In genomic region chr1:212255705-212256307, GRCh38 we compare ENCODE assay signal across 11 cellular contexts. TPM values are rescaled to one million over a fixed set of nuclear protein-coding genes. Genes with fewer than 3 reads are reported as not detected.
DNase-seq lines count a peak whose midpoint lies in the region; ATAC-seq lines count a peak whose summit lies in the region.
"Had no signal": no experiment of that assay in that cellular context is flagged by ENCODE, and none has a peak within 500 bp of the region (broad histone marks: within the 10 kb centered on the region; RNA-seq: fewer than 3 reads in every experiment).

No MANE protein-coding gene starts in this region.

- no peak for DNase-seq in stimulated activated naive CD8-positive, alpha-beta T cell treated with anti-CD3 and anti-CD28 coated beads, Interleukin-15, Interleukin-2, amounts not matched to agents 100 U/mL and 50 U/mL, for 24 hours
- no peak for DNase-seq in T-cell
- DNase-seq in left lobe of liver (ENCODE audit: low spot score) = peak; percentile 75
- no peak for DNase-seq in NCI-H1694 treated with DMSO at 0.1 percent for 48 hours (lab: John Stamatoyannopoulos, UW)
- no peak for DNase-seq in EL
- DNase-seq in A172 (ENCODE audit: low spot score) = no peak
- DNase-seq in HAP-1 (ENCODE audit: low spot score in 2 of 2) = no peak
- DNase-seq: COR-L47, NCI-H510A treated with DMSO at 0.1 percent for 48 hours had no signal

- CTCF ChIA-PET in T-cell (lab: Charles Lee) = interaction anchor here (0.5 to 1.6 kb wide), 3 partner anchors 29 to 209 kb away, joined by 3 to 5 read pairs (median 3); no protein-coding TSS in a partner anchor

- in situ Hi-C loops in HAP-1 (cut with MboI; ENCODE audit: low sequenced_read_pairs) = no loop called here

- H3K4me3 Mint-ChIP-seq in stimulated activated naive CD8-positive, alpha-beta T cell treated with anti-CD3 and anti-CD28 coated beads, Interleukin-15, Interleukin-2, amounts not matched to agents 100 ng/mL and 50 ng/mL, for 24 hours = peak overlapping the region; percentile 17
- peak overlapping the region; percentile 19 to 81 (median 44) for H3K4me3 Mint-ChIP-seq in T-cell

- no peak overlapping the region for H3K4me3 ChIP-seq in HAP-1
- H3K4me3 ChIP-seq: smooth muscle cell had no signal

- no peaks in the 10 kb centered on the region for H3K4me1 ChIP-seq in HAP-1

- H3K27me3 Mint-ChIP-seq in stimulated activated naive CD8-positive, alpha-beta T cell treated with anti-CD3 and anti-CD28 coated beads, Interleukin-15, Interleukin-2, amounts not matched to agents 100 ng/mL and 50 ng/mL, for 24 hours = no peaks in the 10 kb centered on the region
- peaks cover 0 to 3% of the 10 kb centered on the region in 2 donors for H3K27me3 Mint-ChIP-seq in T-cell

- H3K36me3 ChIP-seq in HAP-1 (replicated peaks) = no peaks in the 10 kb centered on the region

- H3K27me3 ChIP-seq in HAP-1 (ENCODE audit: low read depth) = no peaks in the 10 kb centered on the region

- peaks cover 56% of the 10 kb centered on the region for H3K4me1 Mint-ChIP-seq in stimulated activated naive CD8-positive, alpha-beta T cell treated with anti-CD3 and anti-CD28 coated beads, Interleukin-15, Interleukin-2, amounts not matched to agents 100 ng/mL and 50 ng/mL, for 24 hours (ENCODE audit: low read depth)
- peaks cover 67 to 89% (median 84%) of the 10 kb centered on the region in 3 donors for H3K4me1 Mint-ChIP-seq in T-cell

- no peaks in the 10 kb centered on the region for H3K36me3 Mint-ChIP-seq in stimulated activated naive CD8-positive, alpha-beta T cell treated with anti-CD3 and anti-CD28 coated beads, Interleukin-15, Interleukin-2, amounts not matched to agents 100 ng/mL and 50 ng/mL, for 24 hours (ENCODE audit: low read depth)
- H3K36me3 Mint-ChIP-seq in T-cell = no peaks in the 10 kb centered on the region

- POLR2A ChIA-PET in T-cell (lab: Charles Lee) = no interaction called here

- ATAC-seq in stimulated activated naive CD8-positive, alpha-beta T cell treated with anti-CD3 and anti-CD28 coated beads, Interleukin-15, Interleukin-2, amounts not matched to agents 100 U/mL and 50 U/mL, for 24 hours = no peak
- ATAC-seq in T-cell (replicated peaks in 1 of 4) = peak in 1 of 4 experiments; percentile 7
- peak; percentile 57 for ATAC-seq in left lobe of liver

- peaks cover 4% of the 10 kb centered on the region for H3K9me3 Mint-ChIP-seq in stimulated activated naive CD8-positive, alpha-beta T cell treated with anti-CD3 and anti-CD28 coated beads, Interleukin-15, Interleukin-2, amounts not matched to agents 100 ng/mL and 50 ng/mL, for 24 hours
- H3K9me3 Mint-ChIP-seq in T-cell = no peaks in the 10 kb centered on the region

- no peaks in the 10 kb centered on the region for H3K9me3 ChIP-seq in HAP-1

- peak overlapping the region; percentile 79 for H3K27ac Mint-ChIP-seq in stimulated activated naive CD8-positive, alpha-beta T cell treated with anti-CD3 and anti-CD28 coated beads, Interleukin-15, Interleukin-2, amounts not matched to agents 100 ng/mL and 50 ng/mL, for 24 hours
- H3K27ac Mint-ChIP-seq in T-cell = peak overlapping the region; percentile 76

RNA-seq across cellular contexts. Expression of gene PPP2R5A, which starts 29.4 kb away (rescaled TPM):
- 10 to 100 TPM; 40.4 to 51.1 (median 46.7) TPM for total RNA-seq in T-cell
- total RNA-seq in left lobe of liver = 37.6 TPM
- total RNA-seq in A172 (2014; rRNA removed; shearing (Covaris generic)) = 24.4 and 26.6 TPM in 2 replicates
